In genomic region chr22:29737251-29738117, GRCh38 we compare ENCODE assay signal across 35 cellular contexts. TPM values are rescaled to one million over a fixed set of nuclear protein-coding genes. Genes with fewer than 3 reads are reported as not detected.
DNase-seq lines count a peak whose midpoint lies in the region; ATAC-seq and TF ChIP-seq lines count a peak whose summit lies in the region.
"Had no signal": no experiment of that assay in that cellular context is flagged by ENCODE, and none has a peak within 500 bp of the region (broad histone marks: within the 10 kb centered on the region; RNA-seq: fewer than 3 reads in every experiment).

No MANE protein-coding gene starts in this region.

- no peaks in the 10 kb centered on the region for H3F3A ChIP-seq in GM23338 (replicated peaks; ENCODE audit: low read depth)

- H2AFZ ChIP-seq in GM23338 (no peak overlapping the region), trophoblast cell (ENCODE audit: insufficient read depth, low read length, poor library complexity) (no peak overlapping the region)
- H2AFZ ChIP-seq: GM23248 had no signal

- H4K8ac ChIP-seq in trophoblast cell (ENCODE audit: low read depth, low read length), result no peak overlapping the region

- peaks cover 7% of the 10 kb centered on the region for H3K27me3 Mint-ChIP-seq in GM23338 (ENCODE audit: insufficient read depth, low read depth, poor library complexity)
- H3K27me3 Mint-ChIP-seq in activated naive CD8-positive, alpha-beta T cell treated with anti-CD3 and anti-CD28 coated beads, Interleukin-2, amount 50 U/mL, for 24 hours, result no peaks in the 10 kb centered on the region
- H3K27me3 Mint-ChIP-seq: naive B cell had no signal

- WGBS in trophoblast cell (ENCODE audit: extremely low coverage, insufficient coverage, insufficient read length), result no CpG with 5 or more reads among the region's 22 CpGs

- no peak overlapping the region for H3K4me3 Mint-ChIP-seq in GM23338
- no peak overlapping the region for H3K4me3 Mint-ChIP-seq in activated naive CD8-positive, alpha-beta T cell treated with anti-CD3 and anti-CD28 coated beads, Interleukin-2, amount 50 U/mL, for 24 hours
- H3K4me3 Mint-ChIP-seq: naive B cell had no signal

- no peak overlapping the region for H2BK12ac ChIP-seq in trophoblast cell (ENCODE audit: low read length)

- no peaks in the 10 kb centered on the region for H3K9me2 ChIP-seq in GM23338 (ENCODE audit: insufficient read depth)

- in situ Hi-C loops in KBM-7 (cut with MboI; ENCODE audit: low pct_unique_long_range_greater_than_20kb, low sequenced_read_pairs), result no loop called here

- H3K4me1 Mint-ChIP-seq in GM23338, result peaks cover 22% of the 10 kb centered on the region
- H3K4me1 Mint-ChIP-seq in activated naive CD8-positive, alpha-beta T cell treated with anti-CD3 and anti-CD28 coated beads, Interleukin-2, amount 50 U/mL, for 24 hours, result no peaks in the 10 kb centered on the region

- H4K20me1 ChIP-seq in GM23338 (replicated peaks; ENCODE audit: insufficient read depth), result no peaks in the 10 kb centered on the region

- no peak overlapping the region for H4K91ac ChIP-seq in trophoblast cell (ENCODE audit: low read depth, low read length)

- intact Hi-C loops in head of caudate nucleus (cut with DNase I), result no loop called here

- H3K4ac ChIP-seq in trophoblast cell (ENCODE audit: low read depth, low read length), result no peak overlapping the region

- ATAC-seq in GM23338, result peak; percentile 13
- no peak for ATAC-seq in activated naive CD8-positive, alpha-beta T cell treated with anti-CD3 and anti-CD28 coated beads, Interleukin-2, amount 50 U/mL, for 24 hours
- ATAC-seq: left lung, right lobe of liver had no signal

- no peaks in the 10 kb centered on the region for H3K79me2 ChIP-seq in GM23338 (replicated peaks; ENCODE audit: insufficient read depth)
- no peaks in the 10 kb centered on the region for H3K79me2 ChIP-seq in trophoblast cell (ENCODE audit: control insufficient read depth, insufficient read depth, low read length, poor library complexity)

- H3K4me3 ChIP-seq in GM23338, result no peak overlapping the region
- peak overlapping the region; percentile 29 for H3K4me3 ChIP-seq in trophoblast cell (ENCODE audit: low read depth, low read length)
- H3K4me3 ChIP-seq: breast epithelium, GM23248, left lung, MG63, right lobe of liver, tibial nerve had no signal

- no peak overlapping the region for H2BK120ac ChIP-seq in trophoblast cell (ENCODE audit: insufficient read depth, low read length, poor library complexity)

- H3K14ac ChIP-seq in trophoblast cell (ENCODE audit: low read length), result no peak overlapping the region

- peaks cover 4% of the 10 kb centered on the region for H3K9me3 ChIP-seq in trophoblast cell (ENCODE audit: insufficient read depth, low read depth, low read length)
- H3K9me3 ChIP-seq: breast epithelium, left lung, MG63, neutrophil, right lobe of liver, tibial nerve had no signal

- H2BK5ac ChIP-seq in trophoblast cell (ENCODE audit: low read depth, low read length, poor library complexity), result no peak overlapping the region

- H3K23ac ChIP-seq in trophoblast cell (ENCODE audit: low read length), result no peak overlapping the region

- H3K36me3 ChIP-seq in GM23338 (ENCODE audit: insufficient read depth) (no peaks in the 10 kb centered on the region), trophoblast cell (ENCODE audit: control insufficient read depth in 1 of 2, insufficient read depth in 2 of 2, low read length in 2 of 2) (peaks cover 0 to 5% of the 10 kb centered on the region in 2 experiments)
- H3K36me3 ChIP-seq: breast epithelium, MG63, WERI-Rb-1 had no signal

- no peaks in the 10 kb centered on the region for H3K27me3 ChIP-seq in GM23338 (ENCODE audit: insufficient read depth)
- no peaks in the 10 kb centered on the region for H3K27me3 ChIP-seq in trophoblast cell (ENCODE audit: insufficient read depth, low read length)
- H3K27me3 ChIP-seq: breast epithelium, left lung, MG63, right lobe of liver, tibial nerve had no signal

- POLR2A ChIA-PET in RWPE1 (lab: Yijun Ruan, JAX; ENCODE audit: low non-redundant PET), result no interaction called here

- CTCF ChIA-PET in RWPE1 (lab: Yijun Ruan, JAX), result no interaction called here

- no peak overlapping the region for H3K9ac ChIP-seq in trophoblast cell (ENCODE audit: low read length)
- H3K9ac ChIP-seq: GM23248, KMS-11 had no signal

- H3K27ac ChIP-seq in GM23338 (ENCODE audit: low read depth) (no peak overlapping the region), RWPE1 (peak overlapping the region; percentile 16; the same call in 1 of the 2 replicates), trophoblast cell (ENCODE audit: low read depth, low read length) (no peak overlapping the region)
- H3K27ac ChIP-seq: breast epithelium, GM23248, KMS-11, left lung, neutrophil, right lobe of liver, tibial nerve, WERI-Rb-1 had no signal

- H3K36me3 Mint-ChIP-seq in GM23338 (ENCODE audit: low read depth), result peaks cover 3% of the 10 kb centered on the region; the same call in 1 of the 3 replicates
- peaks cover 2% of the 10 kb centered on the region for H3K36me3 Mint-ChIP-seq in activated naive CD8-positive, alpha-beta T cell treated with anti-CD3 and anti-CD28 coated beads, Interleukin-2, amount 50 U/mL, for 24 hours (ENCODE audit: low read depth)

- H2AK5ac ChIP-seq in trophoblast cell (ENCODE audit: low read length), result no peak overlapping the region

- H3K18ac ChIP-seq in trophoblast cell (ENCODE audit: low read length), result no peak overlapping the region

- H3K4me1 ChIP-seq in GM23338 (ENCODE audit: insufficient read depth) (peaks cover 14% of the 10 kb centered on the region), trophoblast cell (ENCODE audit: control insufficient read depth in 1 of 2, insufficient read depth in 2 of 2, low read length in 2 of 2) (no peaks in the 10 kb centered on the region)
- H3K4me1 ChIP-seq: breast epithelium, left lung, right lobe of liver, tibial nerve had no signal

- no peak overlapping the region for H4K12ac ChIP-seq in trophoblast cell (ENCODE audit: low read depth, low read length)

- no peak overlapping the region for H3K27ac Mint-ChIP-seq in GM23338
- H3K27ac Mint-ChIP-seq in activated naive CD8-positive, alpha-beta T cell treated with anti-CD3 and anti-CD28 coated beads, Interleukin-2, amount 50 U/mL, for 24 hours, result no peak overlapping the region
- H3K27ac Mint-ChIP-seq: activated T-helper 2 cell treated with anti-CD3 and anti-CD28 coated beads, Interferon-gamma antibody, Interleukin-2, Interleukin-4, amounts not matched to agents 10 μg/mL and 5 μg/mL and 100 μg/mL, durations not matched to agents 14 hours and 24 hours and 36 hours; naive B cell had no signal

- TF ChIP-seq CTCF in GM23338 (conservative IDR thresholded peaks at IDR 0.05; ENCODE audit: low read depth in 2 of 2) (no peak), RWPE1 (conservative IDR thresholded peaks at IDR 0.05; ENCODE audit: low read depth) (no peak)

- no peaks in the 10 kb centered on the region for H3K79me1 ChIP-seq in trophoblast cell (ENCODE audit: low read length)

- DNase-seq in GM23338 (ENCODE audit: low spot score), result no peak
- DNase-seq in RWPE1 (ENCODE audit: low spot score), result no peak
- DNase-seq in head of caudate nucleus, result peak in 30 of 42 donors; percentile 19 to 72 (median 36)
- DNase-seq in trophoblast cell, result peak; percentile 9 to 26
- DNase-seq in SIG-M5 (lab: John Stamatoyannopoulos, UW), result no peak
- no peak for DNase-seq in KBM-7
- DNase-seq in cerebellum (ENCODE audit: low spot score), result no peak
- DNase-seq in activated naive CD8-positive, alpha-beta T cell treated with anti-CD3 and anti-CD28 coated beads, Interleukin-2, amount 50 U/mL, for 24 hours, result no peak
- DNase-seq: activated CD4-positive, alpha-beta T cell treated with anti-CD3 and anti-CD28 coated beads for 48 hours; activated naive CD4-positive, alpha-beta T cell treated with anti-CD3 and anti-CD28 coated beads, Interleukin-2, amount 50 U/mL, for 16 hours; amniotic stem cell; GDM1; GM23248; MG63; naive B cell; NCI-H1105 treated with DMSO at 0.1 percent for 48 hours; NCI-H187 treated with DMSO at 0.1 percent for 48 hours; NCI-H2171; NCI-H524; NK-92 treated with Interleukin-12 subunit alpha and Interleukin-12 subunit beta, amount 100 ng/mL, for 24 hours; right lobe of liver; stimulated activated CD4-positive, alpha-beta T cell treated with anti-CD3 and anti-CD28 coated beads, Interleukin-12 subunit alpha, Interleukin-12 subunit beta, amount 100 ng/mL, for 4 hours; stimulated activated CD4-positive, alpha-beta T cell treated with anti-CD3 and anti-CD28 coated beads, Interleukin-4, amount 100 ng/mL, for 1 hour; SW 1271; T1000; WERI-Rb-1 had no signal

- H3K4me2 ChIP-seq in GM23338 (no peak overlapping the region), trophoblast cell (ENCODE audit: low read length) (no peak overlapping the region)
- H3K4me2 ChIP-seq: KMS-11 had no signal

- 0 out of 3 replicates have a peak, but pooled peaks cover 2% of the 10 kb centered on the region for H3K9me3 Mint-ChIP-seq in GM23338
- H3K9me3 Mint-ChIP-seq in activated naive CD8-positive, alpha-beta T cell treated with anti-CD3 and anti-CD28 coated beads, Interleukin-2, amount 50 U/mL, for 24 hours, result no peaks in the 10 kb centered on the region
- H3K9me3 Mint-ChIP-seq: activated T-helper 2 cell treated with anti-CD3 and anti-CD28 coated beads, Interferon-gamma antibody, Interleukin-2, Interleukin-4, amounts not matched to agents 10 μg/mL and 5 μg/mL and 100 μg/mL, durations not matched to agents 14 hours and 24 hours and 36 hours; naive B cell had no signal

TF ChIP-seq in GM23338, 12 proteins besides CTCF, POLR2A, EP300 and RAD21:
- TF ChIP-seq NANOG (IDR thresholded peaks at IDR 0.05; ENCODE audit: borderline replicate concordance), result no peak
- TF ChIP-seq CREB1 (CRISPR knock-in tag; IDR thresholded peaks at IDR 0.05; ENCODE audit: low read depth), result no peak

RNA-seq across cellular contexts. Expression of gene CABP7, which starts 17.7 kb away (rescaled TPM):
- 0.24 and 0.35 TPM in 2 replicates for total RNA-seq in GM23338 (2014; rRNA removed; shearing (Covaris generic))
- polyA plus RNA-seq in GM23338 (2016; fragmentation: Nextera tagmentation; extraction: Ambion mirVana), result 0.06 and 0.23 TPM in 2 replicates
- not detected in 2 replicates for polyA plus RNA-seq in trophoblast cell (2013)
- total RNA-seq in cerebellum, result 12.5 TPM
- total RNA-seq: breast epithelium, endothelial cell of umbilical vein, glomerular endothelial cell, GM23248, left lung, posterior vena cava, right lobe of liver had no signal
- polyA plus RNA-seq: endothelial cell of umbilical vein had no signal

RNA-seq across cellular contexts. Expression of gene ZMAT5, which starts 29.3 kb away (rescaled TPM):
- total RNA-seq in GM23338 (2014; rRNA removed; shearing (Covaris generic)), result 12.2 and 14.6 TPM in 2 replicates
- 25.1 and 25.4 TPM in 2 replicates for polyA plus RNA-seq in GM23338 (2016; fragmentation: Nextera tagmentation; extraction: Ambion mirVana)
- polyA plus RNA-seq in trophoblast cell (2013), result 12.7 and 14.0 TPM in 2 replicates
- 9.3 TPM for total RNA-seq in cerebellum

RNA-seq across cellular contexts. Expression of gene UQCR10, which starts 29.7 kb away (rescaled TPM):
- 78.0 and 91.3 TPM in 2 replicates for total RNA-seq in GM23338 (2014; rRNA removed; shearing (Covaris generic))
- 535 and 550 TPM in 2 replicates for polyA plus RNA-seq in GM23338 (2016; fragmentation: Nextera tagmentation; extraction: Ambion mirVana)
- polyA plus RNA-seq in trophoblast cell (2013), result 143 and 144 TPM in 2 replicates
- 40.3 TPM for total RNA-seq in cerebellum

Comparison
In these comparisons a context has a peak if more than half of its experiments do, and no peak if none do; other contexts are left out.
1. DNase-seq: peak in head of caudate nucleus (30 of 42) and trophoblast cell (2 of 2); none in GM23338 (single experiment), RWPE1 (single experiment), SIG-M5 (single experiment), KBM-7 (single experiment), cerebellum (single experiment) and activated naive CD8-positive, alpha-beta T cell treated with anti-CD3 and anti-CD28 coated beads, Interleukin-2, amount 50 U/mL, for 24 hours (single experiment).
2. RNA of gene CABP7, which starts 17.7 kb away (total RNA-seq): 12.5 TPM in cerebellum (single experiment); 0.24 to 0.35 TPM in GM23338; every median in the first group is over 10 times any median in the second.